Comparison of ENCODE assay signal across 8 cellular contexts in genomic region chr4:169070895-169071218, GRCh38.
DNase-seq lines count a peak whose midpoint lies in the region; ATAC-seq, FAIRE-seq and TF ChIP-seq lines count a peak whose summit lies in the region.

No MANE protein-coding gene starts in this region.

- dilution Hi-C loops in keratinocyte (cut with MboI; ENCODE audit: extremely low pct_ligation_motif_present, low sequenced_read_pairs), result no loop called here

- FAIRE-seq in keratinocyte (lab: Jason Lieb, UNC) (peak; percentile 80), urothelium cell line (lab: Jason Lieb, UNC) (no peak)

- H3K36me3 ChIP-seq in heart right ventricle, result no peaks in the 10 kb centered on the region
- no peaks in the 10 kb centered on the region for H3K36me3 ChIP-seq in keratinocyte (ENCODE audit: control insufficient read depth in 2 of 2, extremely low read depth in 1 of 2, insufficient read depth in 2 of 2, low read length in 2 of 2)
- no peaks in the 10 kb centered on the region for H3K36me3 ChIP-seq in spleen

- H3K27me3 ChIP-seq in heart right ventricle (no peaks in the 10 kb centered on the region), keratinocyte (ENCODE audit: control insufficient read depth, extremely low read depth, insufficient read depth, low read length) (no peaks in the 10 kb centered on the region), spleen (replicated peaks in 1 of 7) (no peaks in the 10 kb centered on the region)

- no peak for TF ChIP-seq POLR2A in spleen (IDR thresholded peaks at IDR 0.05)

- TF ChIP-seq CTCF in heart right ventricle (IDR thresholded peaks at IDR 0.05) (no peak), keratinocyte (optimal IDR thresholded peaks at IDR 0.05 in 1 of 3, IDR thresholded peaks at IDR 0.05 in 1 of 3, conservative IDR thresholded peaks at IDR 0.05 in 1 of 3; ENCODE audit: extremely low read depth in 1 of 3, insufficient read depth in 2 of 3, low read length in 3 of 3) (no peak), spleen (IDR thresholded peaks at IDR 0.05 in 8 of 11, conservative IDR thresholded peaks at IDR 0.05 in 3 of 11) (no peak)

- intact Hi-C loops in heart right ventricle (cut with DNase I) (no loop called here), left ventricle myocardium superior (cut with micrococcal nuclease) (no loop called here), spleen (cut with DNase I; ENCODE audit: low total_unique reads) (no loop called here)

- H3K4me3 ChIP-seq in heart right ventricle (no peak overlapping the region), keratinocyte (ENCODE audit: control insufficient read depth in 2 of 3, extremely low read depth in 1 of 3, insufficient read depth in 2 of 3, low read depth in 1 of 3, low read length in 3 of 3) (peak overlapping the region in 2 of 3 experiments; percentile 29 to 33), spleen (no peak overlapping the region)

- no peaks in the 10 kb centered on the region for H3K79me2 ChIP-seq in keratinocyte (ENCODE audit: control insufficient read depth, insufficient read depth, low read length)

- WGBS in heart right ventricle, 2 donors, result 92 to 94% methylated on average over 5 of the region's 5 CpGs
- whole genome bisulfite sequencing in spleen, 5 donors, result 74 to 93% (median 80%) methylated on average over 5 of the region's 5 CpGs

- H3K9ac ChIP-seq in keratinocyte (ENCODE audit: control insufficient read depth, extremely low read depth, insufficient read depth, low read length), result peak overlapping the region; percentile 79

- no peak for DNase-seq in heart right ventricle
- no peak for DNase-seq in left ventricle myocardium superior
- DNase-seq in SHP77 (lab: John Stamatoyannopoulos, UW), result peak; percentile 45 to 78
- DNase-seq in keratinocyte (ENCODE audit: low read depth, low spot score), result peak; percentile 58
- peak; percentile 48 for DNase-seq in urothelium cell line (ENCODE audit: low spot score)
- no peak for DNase-seq in spleen
- DNase-seq in activated CD4-positive, alpha-beta T cell treated with anti-CD3 and anti-CD28 coated beads for 4 hours, result no peak

- H3K9me3 ChIP-seq in heart right ventricle (no peaks in the 10 kb centered on the region), keratinocyte (ENCODE audit: control insufficient read depth, low read depth, low read length) (no peaks in the 10 kb centered on the region), spleen (no peaks in the 10 kb centered on the region)

- peak overlapping the region; percentile 61 for H3K4me2 ChIP-seq in keratinocyte (ENCODE audit: control insufficient read depth, extremely low read depth, insufficient read depth, low read depth, low read length)

- H4K20me1 ChIP-seq in keratinocyte (ENCODE audit: control insufficient read depth, extremely low read depth, insufficient read depth, low read length), result no peaks in the 10 kb centered on the region

- no peaks in the 10 kb centered on the region for H3K9me1 ChIP-seq in keratinocyte (ENCODE audit: control insufficient read depth, extremely low read depth, insufficient read depth, low read length)

- peaks cover 0 to 23% (median 12%) of the 10 kb centered on the region in 9 donors for H3K4me1 ChIP-seq in heart right ventricle
- peaks cover 39% of the 10 kb centered on the region for H3K4me1 ChIP-seq in keratinocyte (ENCODE audit: control insufficient read depth, extremely low read depth, insufficient read depth, low read length)
- H3K4me1 ChIP-seq in spleen, result peaks cover 0 to 7% (median 0%) of the 10 kb centered on the region in 6 donors

- ATAC-seq in heart right ventricle (peak in 1 of 8 donors; percentile 32), left ventricle myocardium superior (no peak), GM21526 (IDR thresholded peaks at IDR 0.05; ENCODE audit: low FRiP score, unreplicated experiment) (no peak)

- H3K27ac ChIP-seq in heart right ventricle, result peak overlapping the region in 6 of 10 donors; percentile 19 to 71 (median 44)
- peak overlapping the region; percentile 97 for H3K27ac ChIP-seq in keratinocyte (ENCODE audit: control insufficient read depth, insufficient read depth, low read length)
- peak overlapping the region in 1 of 8 donors; percentile 9 for H3K27ac ChIP-seq in spleen

- H2AFZ ChIP-seq in keratinocyte (ENCODE audit: control insufficient read depth, low read length), result peak overlapping the region; percentile 69

Comparison
In these comparisons a context has a peak if more than half of its experiments do, and no peak if none do; other contexts are left out.
1. DNase-seq: peak in SHP77 (2 of 2), keratinocyte (single experiment) and urothelium cell line (single experiment); none in heart right ventricle (0 of 2), left ventricle myocardium superior (single experiment), spleen (single experiment) and activated CD4-positive, alpha-beta T cell treated with anti-CD3 and anti-CD28 coated beads for 4 hours (0 of 2).
2. H3K4me3 ChIP-seq: peak in keratinocyte (2 of 3); none in heart right ventricle (0 of 10) and spleen (0 of 8).